In the genomic region with DNA sequence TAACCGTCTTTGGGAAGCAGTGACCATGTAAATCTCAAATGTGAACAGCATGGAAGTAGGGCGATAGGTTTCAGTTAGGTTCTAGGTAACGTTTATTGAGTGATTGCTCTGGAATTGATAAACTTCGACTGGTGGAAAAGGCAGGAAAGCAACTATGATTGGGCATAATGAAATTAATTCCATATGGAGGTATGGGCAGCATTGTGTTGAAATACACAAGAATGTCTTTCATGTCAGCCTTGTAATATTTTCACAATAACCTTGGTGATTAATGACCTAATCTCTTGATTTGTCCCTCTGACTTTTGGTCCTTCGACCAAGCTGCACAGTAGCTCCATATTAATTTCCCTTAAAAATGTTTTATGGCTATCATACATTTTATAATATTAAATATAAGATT, we compare ENCODE assay signal across 18 cellular contexts. TPM values are rescaled to one million over a fixed set of nuclear protein-coding genes. Genes with fewer than 3 reads are reported as not detected.
DNase-seq lines count a peak whose midpoint lies in the region; ATAC-seq and TF ChIP-seq lines count a peak whose summit lies in the region.
"Had no signal": no experiment of that assay in that cellular context is flagged by ENCODE, and none has a peak within 500 bp of the region (broad histone marks: within the 10 kb centered on the region; RNA-seq: fewer than 3 reads in every experiment).

No MANE protein-coding gene starts in this region.

- CTCF ChIA-PET in activated CD8-positive, alpha-beta T cell treated with anti-CD3 and anti-CD28 coated beads, Interleukin-2, amount 10 ng/mL, durations not matched to agents 7 days and 5 days (lab: Charles Lee), result interaction anchor here (0.7 to 2.1 kb wide), 3 partner anchors 545 to 601 kb away, joined by 3 to 5 read pairs (median 3); partner anchors contain the start of genes CCDC82 and JRKL

- peaks cover 39% of the 10 kb centered on the region for H3K36me3 Mint-ChIP-seq in stimulated activated naive CD8-positive, alpha-beta T cell treated with anti-CD3 and anti-CD28 coated beads, Interleukin-15, Interleukin-2, amounts not matched to agents 100 ng/mL and 50 ng/mL, for 24 hours (ENCODE audit: low read depth)
- peaks cover 39% of the 10 kb centered on the region for H3K36me3 Mint-ChIP-seq in activated CD8-positive, alpha-beta T cell treated with anti-CD3 and anti-CD28 coated beads, Interleukin-2, amount 10 ng/mL, durations not matched to agents 7 days and 5 days (ENCODE audit: low read depth)

- intact Hi-C loops in cardiac septum (cut with DNase I), result loop anchor here (5.0 kb wide), 1 partner anchor 594 kb away; the partner anchor contains the start of gene CCDC82

- H3K27me3 Mint-ChIP-seq in stimulated activated naive CD8-positive, alpha-beta T cell treated with anti-CD3 and anti-CD28 coated beads, Interleukin-15, Interleukin-2, amounts not matched to agents 100 ng/mL and 50 ng/mL, for 24 hours, result no peaks in the 10 kb centered on the region
- H3K27me3 Mint-ChIP-seq in activated CD8-positive, alpha-beta T cell treated with anti-CD3 and anti-CD28 coated beads, Interleukin-2, amount 10 ng/mL, durations not matched to agents 7 days and 5 days (ENCODE audit: low read depth), result no peaks in the 10 kb centered on the region
- H3K27me3 Mint-ChIP-seq: activated CD4-positive, alpha-beta T cell treated with anti-CD3 and anti-CD28 coated beads, Interleukin-2, amount 10 ng/mL, durations not matched to agents 7 days and 5 days had no signal

- TF ChIP-seq CTCF in fibroblast of the aortic adventitia (IDR thresholded peaks at IDR 0.05; ENCODE audit: insufficient read depth, low read length), result no peak

- H3K4me3 Mint-ChIP-seq in stimulated activated naive CD8-positive, alpha-beta T cell treated with anti-CD3 and anti-CD28 coated beads, Interleukin-15, Interleukin-2, amounts not matched to agents 100 ng/mL and 50 ng/mL, for 24 hours, result peak overlapping the region; percentile 53
- H3K4me3 Mint-ChIP-seq in activated CD8-positive, alpha-beta T cell treated with anti-CD3 and anti-CD28 coated beads, Interleukin-2, amount 10 ng/mL, durations not matched to agents 7 days and 5 days, result peak overlapping the region; percentile 37
- H3K4me3 Mint-ChIP-seq: immature natural killer cell had no signal

- H3K4me1 Mint-ChIP-seq in stimulated activated naive CD8-positive, alpha-beta T cell treated with anti-CD3 and anti-CD28 coated beads, Interleukin-15, Interleukin-2, amounts not matched to agents 100 ng/mL and 50 ng/mL, for 24 hours (ENCODE audit: low read depth), result peaks cover 57% of the 10 kb centered on the region
- H3K4me1 Mint-ChIP-seq in activated CD8-positive, alpha-beta T cell treated with anti-CD3 and anti-CD28 coated beads, Interleukin-2, amount 10 ng/mL, durations not matched to agents 7 days and 5 days (ENCODE audit: low read depth), result peaks cover 38% of the 10 kb centered on the region

- no peaks in the 10 kb centered on the region for H3K9me3 Mint-ChIP-seq in stimulated activated naive CD8-positive, alpha-beta T cell treated with anti-CD3 and anti-CD28 coated beads, Interleukin-15, Interleukin-2, amounts not matched to agents 100 ng/mL and 50 ng/mL, for 24 hours
- no peaks in the 10 kb centered on the region for H3K9me3 Mint-ChIP-seq in activated CD8-positive, alpha-beta T cell treated with anti-CD3 and anti-CD28 coated beads, Interleukin-2, amount 10 ng/mL, durations not matched to agents 7 days and 5 days (ENCODE audit: insufficient read depth)
- H3K9me3 Mint-ChIP-seq: activated CD4-positive, alpha-beta T cell treated with anti-CD3 and anti-CD28 coated beads, Interleukin-2, amount 10 ng/mL, durations not matched to agents 7 days and 5 days; CD8-positive, alpha-beta memory T cell; immature natural killer cell had no signal

- peak overlapping the region; percentile 13 for H3K27ac Mint-ChIP-seq in stimulated activated naive CD8-positive, alpha-beta T cell treated with anti-CD3 and anti-CD28 coated beads, Interleukin-15, Interleukin-2, amounts not matched to agents 100 ng/mL and 50 ng/mL, for 24 hours
- H3K27ac Mint-ChIP-seq in activated CD8-positive, alpha-beta T cell treated with anti-CD3 and anti-CD28 coated beads, Interleukin-2, amount 10 ng/mL, durations not matched to agents 7 days and 5 days, result no peak overlapping the region
- H3K27ac Mint-ChIP-seq: activated CD4-positive, alpha-beta T cell treated with anti-CD3 and anti-CD28 coated beads, Interleukin-2, amount 10 ng/mL, durations not matched to agents 7 days and 5 days had no signal

- POLR2A ChIA-PET in activated CD8-positive, alpha-beta T cell treated with anti-CD3 and anti-CD28 coated beads, Interleukin-2, amount 10 ng/mL, durations not matched to agents 7 days and 5 days (lab: Charles Lee), result interaction anchor here (0.6 to 5.0 kb wide), 2 partner anchors 549 to 563 kb away, joined by 3 to 29 read pairs; partner anchors contain the start of gene MAML2

- DNase-seq in stimulated activated naive CD8-positive, alpha-beta T cell treated with anti-CD3 and anti-CD28 coated beads, Interleukin-15, Interleukin-2, amounts not matched to agents 100 U/mL and 50 U/mL, for 24 hours, result no peak
- no peak for DNase-seq in activated CD8-positive, alpha-beta T cell treated with anti-CD3 and anti-CD28 coated beads, Interleukin-2, amount 10 ng/mL, durations not matched to agents 7 days and 5 days
- DNase-seq in fibroblast of the aortic adventitia (ENCODE audit: low read depth) (peak; percentile 11), NCI-H2029 treated with DMSO at 0.1 percent for 48 hours (lab: John Stamatoyannopoulos, UW) (no peak), cardiac septum (ENCODE audit: low spot score) (no peak), NCI-H2029 (lab: John Stamatoyannopoulos, UW) (no peak)
- no peak for DNase-seq in activated effector memory CD4-positive, alpha-beta T cell treated with Interleukin-2 at 50 U/mL for 16 hours
- DNase-seq: activated CD4-positive, alpha-beta T cell treated with anti-CD3 and anti-CD28 coated beads, Interleukin-2, amount 10 ng/mL, durations not matched to agents 7 days and 5 days; CD8-positive, alpha-beta memory T cell; dorsolateral prefrontal cortex; H7; immature natural killer cell; left ventricle myocardium inferior; midbrain; NCI-H226 had no signal

- H3K4me3 ChIP-seq in fibroblast of the aortic adventitia (ENCODE audit: low read depth, low read length), result no peak overlapping the region
- H3K4me3 ChIP-seq: cardiac muscle cell, left ventricle myocardium inferior, suprapubic skin had no signal

- ATAC-seq in stimulated activated naive CD8-positive, alpha-beta T cell treated with anti-CD3 and anti-CD28 coated beads, Interleukin-15, Interleukin-2, amounts not matched to agents 100 U/mL and 50 U/mL, for 24 hours, result no peak
- ATAC-seq in activated CD8-positive, alpha-beta T cell treated with anti-CD3 and anti-CD28 coated beads, Interleukin-2, amount 10 ng/mL, durations not matched to agents 7 days and 5 days, result no peak

RNA-seq across cellular contexts. Expression of gene CEP57, which starts 2.8 kb away (rescaled TPM):
- 10 to 100 TPM; 85.4 to 86.6 TPM for total RNA-seq in activated CD8-positive, alpha-beta T cell treated with anti-CD3 and anti-CD28 coated beads, Interleukin-2, amount 10 ng/mL, durations not matched to agents 7 days and 5 days
- total RNA-seq in fibroblast of the aortic adventitia (ENCODE audit: low replicate concordance) (26.8 and 68.1 TPM in 2 replicates), cardiac septum (27.8 TPM)

RNA-seq across cellular contexts. Expression of gene FAM76B, which starts 3.5 kb away (rescaled TPM):
- total RNA-seq in activated CD8-positive, alpha-beta T cell treated with anti-CD3 and anti-CD28 coated beads, Interleukin-2, amount 10 ng/mL, durations not matched to agents 7 days and 5 days, result 10 to 100 TPM; 42.1 to 43.7 TPM
- 19.3 and 26.2 TPM in 2 replicates for total RNA-seq in fibroblast of the aortic adventitia (ENCODE audit: low replicate concordance)
- 9.2 TPM for total RNA-seq in cardiac septum
